Comparison of ENCODE assay signal across 1 cellular context in the genomic region with DNA sequence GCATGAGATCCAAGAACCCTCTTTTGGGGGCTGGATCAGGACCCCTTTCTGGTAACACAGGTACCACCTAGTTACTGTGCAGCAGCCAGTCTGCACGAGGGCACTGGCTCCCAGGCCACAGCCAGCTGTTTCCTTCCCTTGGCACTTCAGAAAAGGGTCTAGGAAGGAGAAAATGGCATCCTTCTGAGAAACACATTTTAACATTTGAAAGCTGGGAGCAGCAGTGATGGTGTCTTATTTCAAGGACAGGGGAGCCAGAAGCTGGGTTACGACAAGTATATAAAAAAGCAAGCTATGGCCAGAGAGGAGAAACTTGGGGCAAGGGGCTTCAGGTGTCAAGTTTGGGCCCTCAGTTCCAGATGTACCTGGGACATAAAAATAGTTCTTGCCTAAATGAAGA.
TF ChIP-seq lines count a peak whose summit lies in the region.

No MANE protein-coding gene starts in this region.

TF ChIP-seq in GM23338, 12 proteins besides CTCF, POLR2A, EP300 and RAD21 (continued from another document):
- TF ChIP-seq, protein P1, sequence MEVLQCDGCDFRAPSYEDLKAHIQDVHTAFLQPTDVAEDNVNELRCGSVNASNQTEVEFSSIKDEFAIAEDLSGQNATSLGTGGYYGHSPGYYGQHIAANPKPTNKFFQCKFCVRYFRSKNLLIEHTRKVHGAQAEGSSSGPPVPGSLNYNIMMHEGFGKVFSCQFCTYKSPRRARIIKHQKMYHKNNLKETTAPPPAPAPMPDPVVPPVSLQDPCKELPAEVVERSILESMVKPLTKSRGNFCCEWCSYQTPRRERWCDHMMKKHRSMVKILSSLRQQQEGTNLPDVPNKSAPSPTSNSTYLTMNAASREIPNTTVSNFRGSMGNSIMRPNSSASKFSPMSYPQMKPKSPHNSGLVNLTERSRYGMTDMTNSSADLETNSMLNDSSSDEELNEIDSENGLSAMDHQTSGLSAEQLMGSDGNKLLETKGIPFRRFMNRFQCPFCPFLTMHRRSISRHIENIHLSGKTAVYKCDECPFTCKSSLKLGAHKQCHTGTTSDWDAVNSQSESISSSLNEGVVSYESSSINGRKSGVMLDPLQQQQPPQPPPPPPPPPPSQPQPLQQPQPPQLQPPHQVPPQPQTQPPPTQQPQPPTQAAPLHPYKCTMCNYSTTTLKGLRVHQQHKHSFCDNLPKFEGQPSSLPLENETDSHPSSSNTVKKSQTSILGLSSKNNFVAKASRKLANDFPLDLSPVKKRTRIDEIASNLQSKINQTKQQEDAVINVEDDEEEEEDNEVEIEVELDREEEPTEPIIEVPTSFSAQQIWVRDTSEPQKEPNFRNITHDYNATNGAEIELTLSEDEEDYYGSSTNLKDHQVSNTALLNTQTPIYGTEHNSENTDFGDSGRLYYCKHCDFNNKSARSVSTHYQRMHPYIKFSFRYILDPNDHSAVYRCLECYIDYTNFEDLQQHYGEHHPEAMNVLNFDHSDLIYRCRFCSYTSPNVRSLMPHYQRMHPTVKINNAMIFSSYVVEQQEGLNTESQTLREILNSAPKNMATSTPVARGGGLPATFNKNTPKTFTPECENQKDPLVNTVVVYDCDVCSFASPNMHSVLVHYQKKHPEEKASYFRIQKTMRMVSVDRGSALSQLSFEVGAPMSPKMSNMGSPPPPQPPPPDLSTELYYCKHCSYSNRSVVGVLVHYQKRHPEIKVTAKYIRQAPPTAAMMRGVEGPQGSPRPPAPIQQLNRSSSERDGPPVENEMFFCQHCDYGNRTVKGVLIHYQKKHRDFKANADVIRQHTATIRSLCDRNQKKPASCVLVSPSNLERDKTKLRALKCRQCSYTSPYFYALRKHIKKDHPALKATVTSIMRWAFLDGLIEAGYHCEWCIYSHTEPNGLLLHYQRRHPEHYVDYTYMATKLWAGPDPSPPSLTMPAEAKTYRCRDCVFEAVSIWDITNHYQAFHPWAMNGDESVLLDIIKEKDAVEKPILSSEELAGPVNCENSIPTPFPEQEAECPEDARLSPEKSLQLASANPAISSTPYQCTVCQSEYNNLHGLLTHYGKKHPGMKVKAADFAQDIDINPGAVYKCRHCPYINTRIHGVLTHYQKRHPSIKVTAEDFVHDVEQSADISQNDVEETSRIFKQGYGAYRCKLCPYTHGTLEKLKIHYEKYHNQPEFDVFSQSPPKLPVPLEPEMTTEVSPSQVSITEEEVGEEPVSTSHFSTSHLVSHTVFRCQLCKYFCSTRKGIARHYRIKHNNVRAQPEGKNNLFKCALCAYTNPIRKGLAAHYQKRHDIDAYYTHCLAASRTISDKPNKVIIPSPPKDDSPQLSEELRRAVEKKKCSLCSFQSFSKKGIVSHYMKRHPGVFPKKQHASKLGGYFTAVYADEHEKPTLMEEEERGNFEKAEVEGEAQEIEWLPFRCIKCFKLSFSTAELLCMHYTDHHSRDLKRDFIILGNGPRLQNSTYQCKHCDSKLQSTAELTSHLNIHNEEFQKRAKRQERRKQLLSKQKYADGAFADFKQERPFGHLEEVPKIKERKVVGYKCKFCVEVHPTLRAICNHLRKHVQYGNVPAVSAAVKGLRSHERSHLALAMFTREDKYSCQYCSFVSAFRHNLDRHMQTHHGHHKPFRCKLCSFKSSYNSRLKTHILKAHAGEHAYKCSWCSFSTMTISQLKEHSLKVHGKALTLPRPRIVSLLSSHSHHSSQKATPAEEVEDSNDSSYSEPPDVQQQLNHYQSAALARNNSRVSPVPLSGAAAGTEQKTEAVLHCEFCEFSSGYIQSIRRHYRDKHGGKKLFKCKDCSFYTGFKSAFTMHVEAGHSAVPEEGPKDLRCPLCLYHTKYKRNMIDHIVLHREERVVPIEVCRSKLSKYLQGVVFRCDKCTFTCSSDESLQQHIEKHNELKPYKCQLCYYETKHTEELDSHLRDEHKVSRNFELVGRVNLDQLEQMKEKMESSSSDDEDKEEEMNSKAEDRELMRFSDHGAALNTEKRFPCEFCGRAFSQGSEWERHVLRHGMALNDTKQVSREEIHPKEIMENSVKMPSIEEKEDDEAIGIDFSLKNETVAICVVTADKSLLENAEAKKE (CRISPR knock-in tag; IDR thresholded peaks at IDR 0.05) = no peak; the same call in 1 of the 2 replicates
- TF ChIP-seq NANOG (IDR thresholded peaks at IDR 0.05; ENCODE audit: borderline replicate concordance) (no peak), EZH2phosphoT487 (IDR thresholded peaks at IDR 0.05; ENCODE audit: unreplicated experiment) (no peak), ZNF331 (CRISPR knock-in tag; IDR thresholded peaks at IDR 0.05; ENCODE audit: low read depth) (no peak)
- TF ChIP-seq, protein P2, sequence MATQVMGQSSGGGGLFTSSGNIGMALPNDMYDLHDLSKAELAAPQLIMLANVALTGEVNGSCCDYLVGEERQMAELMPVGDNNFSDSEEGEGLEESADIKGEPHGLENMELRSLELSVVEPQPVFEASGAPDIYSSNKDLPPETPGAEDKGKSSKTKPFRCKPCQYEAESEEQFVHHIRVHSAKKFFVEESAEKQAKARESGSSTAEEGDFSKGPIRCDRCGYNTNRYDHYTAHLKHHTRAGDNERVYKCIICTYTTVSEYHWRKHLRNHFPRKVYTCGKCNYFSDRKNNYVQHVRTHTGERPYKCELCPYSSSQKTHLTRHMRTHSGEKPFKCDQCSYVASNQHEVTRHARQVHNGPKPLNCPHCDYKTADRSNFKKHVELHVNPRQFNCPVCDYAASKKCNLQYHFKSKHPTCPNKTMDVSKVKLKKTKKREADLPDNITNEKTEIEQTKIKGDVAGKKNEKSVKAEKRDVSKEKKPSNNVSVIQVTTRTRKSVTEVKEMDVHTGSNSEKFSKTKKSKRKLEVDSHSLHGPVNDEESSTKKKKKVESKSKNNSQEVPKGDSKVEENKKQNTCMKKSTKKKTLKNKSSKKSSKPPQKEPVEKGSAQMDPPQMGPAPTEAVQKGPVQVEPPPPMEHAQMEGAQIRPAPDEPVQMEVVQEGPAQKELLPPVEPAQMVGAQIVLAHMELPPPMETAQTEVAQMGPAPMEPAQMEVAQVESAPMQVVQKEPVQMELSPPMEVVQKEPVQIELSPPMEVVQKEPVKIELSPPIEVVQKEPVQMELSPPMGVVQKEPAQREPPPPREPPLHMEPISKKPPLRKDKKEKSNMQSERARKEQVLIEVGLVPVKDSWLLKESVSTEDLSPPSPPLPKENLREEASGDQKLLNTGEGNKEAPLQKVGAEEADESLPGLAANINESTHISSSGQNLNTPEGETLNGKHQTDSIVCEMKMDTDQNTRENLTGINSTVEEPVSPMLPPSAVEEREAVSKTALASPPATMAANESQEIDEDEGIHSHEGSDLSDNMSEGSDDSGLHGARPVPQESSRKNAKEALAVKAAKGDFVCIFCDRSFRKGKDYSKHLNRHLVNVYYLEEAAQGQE (IDR thresholded peaks at IDR 0.05; ENCODE audit: unreplicated experiment) = no peak
